Comparison of ENCODE assay signal across 8 cellular contexts in genomic region chr11:96013459-96014213, GRCh38.
DNase-seq lines count a peak whose midpoint lies in the region; ATAC-seq and TF ChIP-seq lines count a peak whose summit lies in the region.
"Had no signal": no experiment of that assay in that cellular context is flagged by ENCODE, and none has a peak within 500 bp of the region (broad histone marks: within the 10 kb centered on the region; RNA-seq: fewer than 3 reads in every experiment).

No MANE protein-coding gene starts in this region.

- H3K4me3 ChIP-seq in sigmoid colon = no peak overlapping the region

- TF ChIP-seq EP300 in sigmoid colon (IDR thresholded peaks at IDR 0.05) = no peak

- 73 to 84% methylated on average over 17 of the region's 17 CpGs for WGBS in sigmoid colon, 2 donors

- TF ChIP-seq POLR2A in sigmoid colon (IDR thresholded peaks at IDR 0.05) = no peak

- no peaks in the 10 kb centered on the region for H3K27me3 ChIP-seq in sigmoid colon

- H3K4me1 Mint-ChIP-seq in activated naive CD8-positive, alpha-beta T cell treated with anti-CD3 and anti-CD28 coated beads, Interleukin-2, amount 10 ng/mL, durations not matched to agents 7 days and 5 days = peaks cover 53% of the 10 kb centered on the region

- H3K36me3 Mint-ChIP-seq in activated naive CD8-positive, alpha-beta T cell treated with anti-CD3 and anti-CD28 coated beads, Interleukin-2, amount 10 ng/mL, durations not matched to agents 7 days and 5 days = peaks cover 2% of the 10 kb centered on the region

- H3K4me3 Mint-ChIP-seq in activated naive CD8-positive, alpha-beta T cell treated with anti-CD3 and anti-CD28 coated beads, Interleukin-2, amount 10 ng/mL, durations not matched to agents 7 days and 5 days = peak overlapping the region; percentile 57

- H3K36me3 ChIP-seq in sigmoid colon = no peaks in the 10 kb centered on the region

- no peaks in the 10 kb centered on the region for H3K9me3 ChIP-seq in sigmoid colon

- no peaks in the 10 kb centered on the region for H3K27me3 Mint-ChIP-seq in activated naive CD8-positive, alpha-beta T cell treated with anti-CD3 and anti-CD28 coated beads, Interleukin-2, amount 10 ng/mL, durations not matched to agents 7 days and 5 days

- H3K4me1 ChIP-seq in sigmoid colon = peaks cover 0 to 13% (median 11%) of the 10 kb centered on the region in 4 donors

- H3K27ac ChIP-seq in sigmoid colon = peak overlapping the region in 1 of 4 donors; percentile 3

- intact Hi-C loops in sigmoid colon (cut with DNase I) = no loop called here

- no peaks in the 10 kb centered on the region for H3K9me3 Mint-ChIP-seq in activated naive CD8-positive, alpha-beta T cell treated with anti-CD3 and anti-CD28 coated beads, Interleukin-2, amount 10 ng/mL, durations not matched to agents 7 days and 5 days

- POLR2A ChIA-PET in activated naive CD8-positive, alpha-beta T cell treated with anti-CD3 and anti-CD28 coated beads, Interleukin-2, amount 10 ng/mL, durations not matched to agents 7 days and 5 days (lab: Charles Lee) = interaction anchor here (0.7 to 1.6 kb wide), 5 partner anchors 201 to 376 kb away, joined by 3 to 4 read pairs (median 3); partner anchors contain the start of genes CCDC82 and JRKL

- ATAC-seq in GM19395 (IDR thresholded peaks at IDR 0.05; ENCODE audit: unreplicated experiment) = peak; percentile 8
- peak; percentile 18 for ATAC-seq in activated naive CD8-positive, alpha-beta T cell treated with anti-CD3 and anti-CD28 coated beads, Interleukin-2, amount 10 ng/mL, durations not matched to agents 7 days and 5 days (ENCODE audit: low read depth)
- no peak for ATAC-seq in GM19467 (IDR thresholded peaks at IDR 0.05; ENCODE audit: unreplicated experiment)
- no peak for ATAC-seq in GM18511 (IDR thresholded peaks at IDR 0.05; ENCODE audit: unreplicated experiment)
- ATAC-seq in omental fat pad (ENCODE audit: low FRiP score) = no peak
- ATAC-seq: Right ventricle myocardium inferior had no signal

- TF ChIP-seq CTCF in sigmoid colon (IDR thresholded peaks at IDR 0.05) = no peak
- TF ChIP-seq CTCF in omental fat pad (IDR thresholded peaks at IDR 0.05) = no peak

- H3K27ac Mint-ChIP-seq in activated naive CD8-positive, alpha-beta T cell treated with anti-CD3 and anti-CD28 coated beads, Interleukin-2, amount 10 ng/mL, durations not matched to agents 7 days and 5 days = peak overlapping the region; percentile 86

- DNase-seq in NCI-H2227 treated with DMSO at 0.1 percent for 48 hours (lab: John Stamatoyannopoulos, UW) (peak; percentile 6), sigmoid colon (peak; percentile 57), omental fat pad (ENCODE audit: low spot score) (no peak)
- peak; percentile 50 for DNase-seq in activated naive CD8-positive, alpha-beta T cell treated with anti-CD3 and anti-CD28 coated beads, Interleukin-2, amount 10 ng/mL, durations not matched to agents 7 days and 5 days

Comparison
In these comparisons a context has a peak if more than half of its experiments do, and no peak if none do; other contexts are left out.
1. ATAC-seq: peak in GM19395 (single experiment) and activated naive CD8-positive, alpha-beta T cell treated with anti-CD3 and anti-CD28 coated beads, Interleukin-2, amount 10 ng/mL, durations not matched to agents 7 days and 5 days (single experiment); none in GM19467 (single experiment), GM18511 (single experiment) and omental fat pad (single experiment).